In genomic region chr3:124939661-124940060, GRCh38 we compare ENCODE assay signal across 1 cellular context.
TF ChIP-seq lines count a peak whose summit lies in the region.

No MANE protein-coding gene starts in this region.

TF ChIP-seq in GM23338, 12 proteins besides CTCF, POLR2A, EP300 and RAD21:
- TF ChIP-seq NANOG (IDR thresholded peaks at IDR 0.05; ENCODE audit: borderline replicate concordance): no peak
- TF ChIP-seq EZH2 (IDR thresholded peaks at IDR 0.05; ENCODE audit: low read depth, unreplicated experiment): no peak
- TF ChIP-seq ETS1 (IDR thresholded peaks at IDR 0.05): no peak
- no peak for TF ChIP-seq ZNF331 (CRISPR knock-in tag; IDR thresholded peaks at IDR 0.05; ENCODE audit: low read depth)
- no peak for TF ChIP-seq STAT1 (IDR thresholded peaks at IDR 0.05; ENCODE audit: unreplicated experiment)
- no peak for TF ChIP-seq ZNF114 (CRISPR knock-in tag; IDR thresholded peaks at IDR 0.05)
- no peak for TF ChIP-seq REST (IDR thresholded peaks at IDR 0.05; ENCODE audit: unreplicated experiment)
- no peak for TF ChIP-seq CREB1 (CRISPR knock-in tag; IDR thresholded peaks at IDR 0.05; ENCODE audit: low read depth)
- TF ChIP-seq EZH2phosphoT487 (IDR thresholded peaks at IDR 0.05; ENCODE audit: unreplicated experiment): no peak
- TF ChIP-seq JUNB (IDR thresholded peaks at IDR 0.05; ENCODE audit: unreplicated experiment): no peak
